12 cellular contexts compared by ENCODE assay signal in the genomic region with DNA sequence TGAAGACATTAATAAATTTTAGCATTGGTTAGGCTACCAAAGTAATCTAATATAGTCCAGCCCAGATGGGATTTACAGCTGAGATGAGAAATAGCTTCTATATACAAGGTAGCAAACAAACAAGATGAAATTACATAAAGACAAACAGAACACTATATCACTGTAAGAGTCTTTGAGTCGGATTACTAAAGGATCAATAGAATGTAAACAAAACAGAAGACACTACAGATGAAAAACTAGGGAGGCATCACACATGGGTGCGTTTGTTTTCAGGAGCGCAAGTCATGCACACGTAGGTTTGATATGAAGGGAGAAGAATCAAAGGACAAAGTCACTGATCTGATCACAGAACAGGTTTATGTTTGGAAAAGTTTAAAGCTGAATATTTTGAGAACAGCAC. TPM values are rescaled to one million over a fixed set of nuclear protein-coding genes. Genes with fewer than 3 reads are reported as not detected.
DNase-seq lines count a peak whose midpoint lies in the region; ATAC-seq and TF ChIP-seq lines count a peak whose summit lies in the region.
"Had no signal": no experiment of that assay in that cellular context is flagged by ENCODE, and none has a peak within 500 bp of the region (broad histone marks: within the 10 kb centered on the region; RNA-seq: fewer than 3 reads in every experiment).

No MANE protein-coding gene starts in this region.

- H3K36me3 ChIP-seq in tibial artery (no peaks in the 10 kb centered on the region), PC-3 (ENCODE audit: low read depth, low read length) (no peaks in the 10 kb centered on the region)

- no peaks in the 10 kb centered on the region for H3K9me3 Mint-ChIP-seq in osteocyte (ENCODE audit: unreplicated experiment)
- H3K9me3 Mint-ChIP-seq: CD4-positive, alpha-beta T cell; H9 had no signal

- intact Hi-C loops in tibial artery (cut with DNase I; ENCODE audit: low total_unique reads) (no loop called here), PC-3 (cut with micrococcal nuclease) (no loop called here)

- peaks cover 6% of the 10 kb centered on the region for H3K36me3 Mint-ChIP-seq in osteocyte (ENCODE audit: unreplicated experiment)

- H3K9me2 ChIP-seq in PC-3 (replicated peaks; ENCODE audit: low read length), result no peaks in the 10 kb centered on the region

- no peak overlapping the region for H3K4me2 ChIP-seq in PC-3 (ENCODE audit: low read length)

- H3K9me3 ChIP-seq in tibial artery, result no peaks in the 10 kb centered on the region
- no peaks in the 10 kb centered on the region for H3K9me3 ChIP-seq in PC-3 (ENCODE audit: low read length)

- no peak for ATAC-seq in HG03175 (IDR thresholded peaks at IDR 0.05; ENCODE audit: unreplicated experiment)
- ATAC-seq in PC-3, result no peak

- TF ChIP-seq CTCF in osteocyte (IDR thresholded peaks at IDR 0.05), result no peak
- TF ChIP-seq CTCF in tibial artery (IDR thresholded peaks at IDR 0.05), result no peak
- no peak for TF ChIP-seq CTCF in PC-3 (conservative IDR thresholded peaks at IDR 0.05; ENCODE audit: low read depth, low read length)

- H3K4me1 Mint-ChIP-seq in osteocyte (ENCODE audit: unreplicated experiment), result peaks cover 68% of the 10 kb centered on the region

- no peaks in the 10 kb centered on the region for H3K27me3 ChIP-seq in tibial artery
- H3K27me3 ChIP-seq in PC-3 (ENCODE audit: low read length), result no peaks in the 10 kb centered on the region

- H3K4me3 Mint-ChIP-seq in osteocyte (ENCODE audit: unreplicated experiment), result no peak overlapping the region
- H3K4me3 Mint-ChIP-seq: CD4-positive, alpha-beta T cell; H9 had no signal

- H3K27ac ChIP-seq in tibial artery (peak overlapping the region; percentile 60 to 73), PC-3 (ENCODE audit: low read length) (no peak overlapping the region)
- H3K27ac ChIP-seq: C4-2B had no signal

- CTCF ChIA-PET in PC-3 (lab: Charles Lee), result no interaction called here

- DNase-seq in NCI-H510A treated with DMSO at 0.1 percent for 48 hours (lab: John Stamatoyannopoulos, UW) (peak; percentile 16), NCI-H510A (lab: John Stamatoyannopoulos, UW) (no peak), NCI-H82 (lab: John Stamatoyannopoulos, UW) (peak; percentile 96), osteocyte (ENCODE audit: extremely low spot score, unreplicated experiment) (no peak), tibial artery (no peak), PC-3 (no peak)
- DNase-seq: ACHN; AML-193; CD4-positive, alpha-beta T cell; H9 had no signal

- no peak overlapping the region for H2AFZ ChIP-seq in PC-3 (ENCODE audit: low read length)

- H3F3A ChIP-seq in PC-3 (ENCODE audit: low read length, unreplicated experiment), result no peaks in the 10 kb centered on the region

- H3K4me3 ChIP-seq in tibial artery (no peak overlapping the region), PC-3 (ENCODE audit: low read length) (no peak overlapping the region)

- no peaks in the 10 kb centered on the region for H3K27me3 Mint-ChIP-seq in osteocyte (ENCODE audit: unreplicated experiment)
- H3K27me3 Mint-ChIP-seq: CD4-positive, alpha-beta T cell had no signal

- no TSS peak for BruUV-seq in PC-3 (replicated peaks; lab: Mats Ljungman, UMichigan)

- H4K20me1 ChIP-seq in PC-3 (ENCODE audit: low read length), result no peaks in the 10 kb centered on the region

- peak overlapping the region; percentile 42 for H3K27ac Mint-ChIP-seq in osteocyte (ENCODE audit: unreplicated experiment)
- H3K27ac Mint-ChIP-seq: CD4-positive, alpha-beta T cell had no signal

- H3K4me1 ChIP-seq in tibial artery (peaks cover 0 to 70% (median 22%) of the 10 kb centered on the region in 4 donors), PC-3 (ENCODE audit: insufficient read depth, low read length) (no peaks in the 10 kb centered on the region)

- POLR2A ChIA-PET in PC-3 (lab: Charles Lee; ENCODE audit: unreplicated experiment), result no interaction called here

- no peak overlapping the region for H3K9ac ChIP-seq in PC-3 (ENCODE audit: low read length)

- H3K79me2 ChIP-seq in PC-3 (ENCODE audit: low read length), result no peaks in the 10 kb centered on the region

RNA-seq across cellular contexts. Expression of a gene that starts 26.5 kb away (rescaled TPM):
- total RNA-seq in osteocyte (37.4 and 41.9 TPM in 2 replicates), PC-3 (2014; rRNA removed) (8.9 and 9.1 TPM in 2 replicates)

Comparison
In these comparisons a context has a peak if more than half of its experiments do, and no peak if none do; other contexts are left out.
1. DNase-seq: peak in NCI-H510A treated with DMSO at 0.1 percent for 48 hours (single experiment) and NCI-H82 (single experiment); none in NCI-H510A (single experiment), osteocyte (single experiment), tibial artery (0 of 2) and PC-3 (single experiment).